In genomic region chr9:133506653-133507038, GRCh38 we compare ENCODE assay signal across 1 cellular context.
TF ChIP-seq lines count a peak whose summit lies in the region.

No MANE protein-coding gene starts in this region.

TF ChIP-seq in K562, 482 proteins besides CTCF, POLR2A, EP300 and RAD21 (continued from another document and continues in another):
- no peak for TF ChIP-seq AFF4 (CRISPR knock-in tag; IDR thresholded peaks at IDR 0.05)
- TF ChIP-seq FOXM1 (IDR thresholded peaks at IDR 0.05; ENCODE audit: low read depth): no peak
- no peak for TF ChIP-seq FOXM1 (CRISPR knock-in tag; IDR thresholded peaks at IDR 0.05; ENCODE audit: low read depth)
- TF ChIP-seq CCNT2 (IDR thresholded peaks at IDR 0.05; ENCODE audit: borderline replicate concordance, extremely low read depth, insufficient read length, low read depth, low read length): no peak
- no peak for TF ChIP-seq DPF2 (IDR thresholded peaks at IDR 0.05)
- no peak for TF ChIP-seq SRSF3 (IDR thresholded peaks at IDR 0.05; ENCODE audit: insufficient read depth, low read length)
- TF ChIP-seq YBX1 (IDR thresholded peaks at IDR 0.05): no peak
- no peak for TF ChIP-seq MYC (IDR thresholded peaks at IDR 0.05; ENCODE audit: low read depth, low read length)
- no peak for TF ChIP-seq MYC (CRISPR knock-in tag; IDR thresholded peaks at IDR 0.05; ENCODE audit: borderline replicate concordance, low read depth)
- TF ChIP-seq MCM2 (IDR thresholded peaks at IDR 0.05; ENCODE audit: low read depth): no peak
- TF ChIP-seq SRF (CRISPR knock-in tag; IDR thresholded peaks at IDR 0.05): peak in 1 of 2 experiments; percentile 76; a peak in 1 of 4 replicates
- no peak for TF ChIP-seq MCM3 (IDR thresholded peaks at IDR 0.05)
- TF ChIP-seq ZKSCAN8 (CRISPR knock-in tag; IDR thresholded peaks at IDR 0.05): no peak
- TF ChIP-seq ZNF174 (CRISPR knock-in tag; IDR thresholded peaks at IDR 0.05): no peak
- no peak for TF ChIP-seq SPI1 (IDR thresholded peaks at IDR 0.05; ENCODE audit: borderline replicate concordance, low read depth, low read length)
- TF ChIP-seq SFPQ (IDR thresholded peaks at IDR 0.05; ENCODE audit: low read depth, low read length): no peak
- no peak for TF ChIP-seq ZBTB17 (CRISPR knock-in tag; IDR thresholded peaks at IDR 0.05)
- TF ChIP-seq TEAD4 (IDR thresholded peaks at IDR 0.05; ENCODE audit: low read length): peak; percentile 50; the same call in 1 of the 2 replicates
- 0 out of 2 replicates have a peak, but pooled peaks have one; percentile 35 for TF ChIP-seq TEAD4 (CRISPR knock-in tag; IDR thresholded peaks at IDR 0.05; ENCODE audit: borderline replicate concordance)
- TF ChIP-seq RB1 (IDR thresholded peaks at IDR 0.05; ENCODE audit: low read depth): no peak
- peak; percentile 48 for TF ChIP-seq PRDM10 (IDR thresholded peaks at IDR 0.05; ENCODE audit: partially characterized antibody)
- TF ChIP-seq TEAD1 (CRISPR knock-in tag; IDR thresholded peaks at IDR 0.05): no peak
- TF ChIP-seq L3MBTL2 (IDR thresholded peaks at IDR 0.05): peak; percentile 26; the same call in 1 of the 2 replicates
- TF ChIP-seq MCM7 (IDR thresholded peaks at IDR 0.05): no peak
- TF ChIP-seq NR2C2 (CRISPR knock-in tag; IDR thresholded peaks at IDR 0.05): no peak
- peak; percentile 52; the same call in 1 of the 2 replicates for TF ChIP-seq NR2C2 (tag; IDR thresholded peaks at IDR 0.05)
- TF ChIP-seq FOXA1 (IDR thresholded peaks at IDR 0.05; ENCODE audit: borderline replicate concordance): no peak
- TF ChIP-seq ZNF592 (IDR thresholded peaks at IDR 0.05): no peak
- TF ChIP-seq ETV6 (IDR thresholded peaks at IDR 0.05; ENCODE audit: borderline replicate concordance in 1 of 2, low read depth in 2 of 2, low read length in 1 of 2): no peak
- no peak for TF ChIP-seq ETV6 (CRISPR knock-in tag; IDR thresholded peaks at IDR 0.05; ENCODE audit: borderline replicate concordance)
- no peak for TF ChIP-seq ZC3H4 (CRISPR knock-in tag; IDR thresholded peaks at IDR 0.05; ENCODE audit: borderline replicate concordance)
- TF ChIP-seq PHB (CRISPR knock-in tag; IDR thresholded peaks at IDR 0.05): no peak
- no peak for TF ChIP-seq MTF1 (CRISPR knock-in tag; IDR thresholded peaks at IDR 0.05; ENCODE audit: borderline replicate concordance)
- peak; percentile 57 for TF ChIP-seq BHLHE40 (IDR thresholded peaks at IDR 0.05; ENCODE audit: low read length)
- no peak for TF ChIP-seq ZNF384 (IDR thresholded peaks at IDR 0.05; ENCODE audit: low read depth, low read length)
- TF ChIP-seq ZNF586 (CRISPR knock-in tag; conservative IDR thresholded peaks at IDR 0.05): no peak
- TF ChIP-seq CC2D1A (IDR thresholded peaks at IDR 0.05): no peak
- no peak for TF ChIP-seq BCLAF1 (IDR thresholded peaks at IDR 0.05; ENCODE audit: borderline replicate concordance in 1 of 2, control insufficient read depth in 1 of 2, low read depth in 2 of 2, low read length in 1 of 2)
- TF ChIP-seq ZBTB43 (CRISPR knock-in tag; IDR thresholded peaks at IDR 0.05): no peak
- TF ChIP-seq NFYB (IDR thresholded peaks at IDR 0.05; ENCODE audit: extremely low read depth, insufficient read length): no peak
- TF ChIP-seq NR1H2 (CRISPR knock-in tag; IDR thresholded peaks at IDR 0.05): no peak
- TF ChIP-seq SOX6 (IDR thresholded peaks at IDR 0.05): no peak
